In genomic region chr1:165875171-165875570, GRCh38 we compare ENCODE assay signal across 13 cellular contexts. TPM values are rescaled to one million over a fixed set of nuclear protein-coding genes. Genes with fewer than 3 reads are reported as not detected.
DNase-seq lines count a peak whose midpoint lies in the region; ATAC-seq and TF ChIP-seq lines count a peak whose summit lies in the region.
"Had no signal": no experiment of that assay in that cellular context is flagged by ENCODE, and none has a peak within 500 bp of the region (broad histone marks: within the 10 kb centered on the region; RNA-seq: fewer than 3 reads in every experiment).

No MANE protein-coding gene starts in this region.

- no peak overlapping the region for H2BK15ac ChIP-seq in H9 (ENCODE audit: low read depth, low read length)
- H2BK15ac ChIP-seq in mesendoderm (replicated peaks; ENCODE audit: low read depth), result no peak overlapping the region

- H2BK5ac ChIP-seq in H9 (ENCODE audit: insufficient read length, low read length) (no peak overlapping the region), mesendoderm (ENCODE audit: low read length) (no peak overlapping the region)

- TF ChIP-seq CTCF in neural crest cell (conservative IDR thresholded peaks at IDR 0.05), result no peak
- TF ChIP-seq CTCF in H9 (conservative IDR thresholded peaks at IDR 0.05), result no peak

- H3K4me2 ChIP-seq in H9 (ENCODE audit: insufficient read depth, insufficient read length, low read length) (no peak overlapping the region), mesendoderm (ENCODE audit: low read length) (no peak overlapping the region)

- H4K20me1 ChIP-seq in H9 (ENCODE audit: control insufficient read depth, insufficient read depth, insufficient read length), result no peaks in the 10 kb centered on the region

- no peak overlapping the region for H2BK12ac ChIP-seq in H9 (ENCODE audit: insufficient read length, low read depth, low read length)

- DNase-seq in activated CD8-positive, alpha-beta T cell treated with anti-CD3 and anti-CD28 coated beads, Interleukin-2, amount 10 ng/mL, durations not matched to agents 7 days and 5 days, result peak; percentile 30
- DNase-seq in neural crest cell (ENCODE audit: low read depth, low spot score) (no peak), H9 (no peak), mesendoderm (no peak), Right ventricle myocardium superior (no peak), ACHN (no peak)
- DNase-seq: aorta, islet precursor cell, NCI-H1417 treated with DMSO at 0.1 percent for 48 hours, posterior cingulate gyrus had no signal

- no peaks in the 10 kb centered on the region for H3K36me3 ChIP-seq in mesendoderm (ENCODE audit: control insufficient read depth, insufficient read depth, low read length)

- peaks cover 11% of the 10 kb centered on the region for H3K79me1 ChIP-seq in H9 (ENCODE audit: insufficient read depth, low read depth, low read length, poor library complexity, severe bottlenecking)
- H3K79me1 ChIP-seq in mesendoderm (ENCODE audit: low read length), result peaks cover 18% of the 10 kb centered on the region

- no peak overlapping the region for H3T11ph ChIP-seq in H9 (ENCODE audit: low read length)

- H3K27ac Mint-ChIP-seq in activated CD8-positive, alpha-beta T cell treated with anti-CD3 and anti-CD28 coated beads, Interleukin-2, amount 10 ng/mL, durations not matched to agents 7 days and 5 days, result no peak overlapping the region
- H3K27ac Mint-ChIP-seq in neural crest cell (ENCODE audit: unreplicated experiment), result peak overlapping the region; percentile 47
- H3K27ac Mint-ChIP-seq in H9, result 0 out of 7 replicates have a peak overlapping the region, but pooled peaks of 1 of the 3 experiments have one; percentile 44

- no CpG with 5 or more reads among the region's 3 CpGs for WGBS in H9 (ENCODE audit: extremely low coverage, insufficient read length, low lambda C conversion rate)
- WGBS in mesendoderm (ENCODE audit: extremely low coverage, insufficient coverage, low lambda C conversion rate), result no CpG with 5 or more reads among the region's 3 CpGs

- H2AK5ac ChIP-seq in H9 (ENCODE audit: insufficient read length, low read length) (no peak overlapping the region), mesendoderm (ENCODE audit: low read length) (no peak overlapping the region)

- H2AFZ ChIP-seq in H9 (ENCODE audit: low read length), result no peak overlapping the region

- H4K5ac ChIP-seq in H9 (ENCODE audit: insufficient read length, low read depth, low read length) (no peak overlapping the region), mesendoderm (ENCODE audit: low read length) (no peak overlapping the region)

- H3K56ac ChIP-seq in H9 (ENCODE audit: insufficient read length, low read depth, low read length) (no peak overlapping the region), mesendoderm (ENCODE audit: low read length) (no peak overlapping the region)

- H3K4me1 ChIP-seq in H9 (ENCODE audit: insufficient read depth, low read length), result no peaks in the 10 kb centered on the region; the same call in 1 of the 2 replicates
- H3K4me1 ChIP-seq in mesendoderm (ENCODE audit: control insufficient read depth, low read depth, low read length), result peaks cover 4% of the 10 kb centered on the region

- H3K27me3 ChIP-seq in H9 (ENCODE audit: insufficient read depth, low read length) (no peaks in the 10 kb centered on the region), mesendoderm (ENCODE audit: insufficient read depth, low read length, poor library complexity) (no peaks in the 10 kb centered on the region)

- H3K23ac ChIP-seq in H9 (ENCODE audit: insufficient read length, low read depth, low read length) (no peak overlapping the region), mesendoderm (ENCODE audit: low read length) (no peak overlapping the region)

- no peak overlapping the region for H3K27ac ChIP-seq in H9 (ENCODE audit: insufficient read length, low read depth, low read length)
- H3K27ac ChIP-seq in mesendoderm (ENCODE audit: low read depth, low read length), result no peak overlapping the region
- H3K27ac ChIP-seq: RWPE1 had no signal

- H3K4ac ChIP-seq in H9 (ENCODE audit: low read depth, low read length), result no peak overlapping the region
- H3K4ac ChIP-seq in mesendoderm (ENCODE audit: low read depth, low read length), result no peak overlapping the region

- H3K18ac ChIP-seq in H9 (ENCODE audit: insufficient read length, low read depth, low read length), result no peak overlapping the region
- H3K18ac ChIP-seq in mesendoderm (ENCODE audit: low read length), result no peak overlapping the region

- H3K9ac ChIP-seq in H9 (ENCODE audit: extremely low read depth, insufficient read length, low read length) (no peak overlapping the region), mesendoderm (ENCODE audit: low read length) (no peak overlapping the region)

- H3K4me3 ChIP-seq in mesendoderm (ENCODE audit: low read length), result no peak overlapping the region

- CTCF ChIA-PET in activated CD8-positive, alpha-beta T cell treated with anti-CD3 and anti-CD28 coated beads, Interleukin-2, amount 10 ng/mL, durations not matched to agents 7 days and 5 days (lab: Charles Lee), result interaction anchor here (0.6 to 5.6 kb wide), 2 partner anchors 38 to 47 kb away, joined by 3 to 35 read pairs; partner anchors contain the start of gene UCK2

- peaks cover 55% of the 10 kb centered on the region; the same call in 1 of the 2 replicates for H3K79me2 ChIP-seq in H9 (ENCODE audit: insufficient read depth, low read length)
- peaks cover 78% of the 10 kb centered on the region for H3K79me2 ChIP-seq in mesendoderm (ENCODE audit: control insufficient read depth, insufficient read depth, low read length)

- peaks cover 16% of the 10 kb centered on the region for H3K9me3 Mint-ChIP-seq in activated CD8-positive, alpha-beta T cell treated with anti-CD3 and anti-CD28 coated beads, Interleukin-2, amount 10 ng/mL, durations not matched to agents 7 days and 5 days (ENCODE audit: insufficient read depth)
- H3K9me3 Mint-ChIP-seq in neural crest cell (peaks cover 22% of the 10 kb centered on the region), H9 (peaks cover 26 to 48% of the 10 kb centered on the region in 2 experiments)

- ATAC-seq in GM18868 (IDR thresholded peaks at IDR 0.05; ENCODE audit: unreplicated experiment), result peak; percentile 50
- peak; percentile 35 for ATAC-seq in HG02852 (IDR thresholded peaks at IDR 0.05; ENCODE audit: unreplicated experiment)
- ATAC-seq in activated CD8-positive, alpha-beta T cell treated with anti-CD3 and anti-CD28 coated beads, Interleukin-2, amount 10 ng/mL, durations not matched to agents 7 days and 5 days, result peak; percentile 50
- no peak for ATAC-seq in Right ventricle myocardium superior (ENCODE audit: poor library complexity)

- peaks cover 61% of the 10 kb centered on the region for H3K4me1 Mint-ChIP-seq in activated CD8-positive, alpha-beta T cell treated with anti-CD3 and anti-CD28 coated beads, Interleukin-2, amount 10 ng/mL, durations not matched to agents 7 days and 5 days (ENCODE audit: low read depth)
- H3K4me1 Mint-ChIP-seq in neural crest cell, result peaks cover 10% of the 10 kb centered on the region
- H3K4me1 Mint-ChIP-seq in H9, result peaks cover 26 to 27% of the 10 kb centered on the region in 2 experiments

- H2BK20ac ChIP-seq in H9 (ENCODE audit: low read depth, low read length, poor library complexity, severe bottlenecking), result no peak overlapping the region

- H4K91ac ChIP-seq in H9 (ENCODE audit: insufficient read length, low read depth, low read length), result no peak overlapping the region

- intact Hi-C loops in Right ventricle myocardium superior (cut with DNase I), result no loop called here

- H3K4me3 Mint-ChIP-seq in activated CD8-positive, alpha-beta T cell treated with anti-CD3 and anti-CD28 coated beads, Interleukin-2, amount 10 ng/mL, durations not matched to agents 7 days and 5 days, result no peak overlapping the region
- no peak overlapping the region for H3K4me3 Mint-ChIP-seq in neural crest cell
- no peak overlapping the region for H3K4me3 Mint-ChIP-seq in H9

- H4K8ac ChIP-seq in H9 (replicated peaks; ENCODE audit: insufficient read length, low read depth, low read length) (no peak overlapping the region), mesendoderm (ENCODE audit: low read depth, low read length) (no peak overlapping the region)

- no peaks in the 10 kb centered on the region for H3K9me3 ChIP-seq in H9 (ENCODE audit: control insufficient read depth, low read depth, low read length)

- in situ Hi-C loops in ACHN (cut with HindIII; ENCODE audit: low pct_ligation_motif_present, low pct_unique_long_range_greater_than_20kb, low sequenced_read_pairs), result no loop called here

- H3K23me2 ChIP-seq in H9 (ENCODE audit: insufficient read length, low read depth, low read length, poor library complexity, severe bottlenecking), result no peaks in the 10 kb centered on the region

- no peak overlapping the region for H2BK120ac ChIP-seq in H9 (ENCODE audit: low read depth, low read length, poor library complexity, severe bottlenecking)
- H2BK120ac ChIP-seq in mesendoderm (ENCODE audit: low read depth, low read length), result no peak overlapping the region

- peaks cover 6% of the 10 kb centered on the region for H3K27me3 Mint-ChIP-seq in activated CD8-positive, alpha-beta T cell treated with anti-CD3 and anti-CD28 coated beads, Interleukin-2, amount 10 ng/mL, durations not matched to agents 7 days and 5 days (ENCODE audit: low read depth)
- H3K27me3 Mint-ChIP-seq in neural crest cell (ENCODE audit: low read depth) (no peaks in the 10 kb centered on the region), H9 (ENCODE audit: low read depth) (no peaks in the 10 kb centered on the region)

- H3K14ac ChIP-seq in H9 (ENCODE audit: insufficient read depth, low read length), result no peak overlapping the region

- POLR2A ChIA-PET in activated CD8-positive, alpha-beta T cell treated with anti-CD3 and anti-CD28 coated beads, Interleukin-2, amount 10 ng/mL, durations not matched to agents 7 days and 5 days (lab: Charles Lee), result no interaction called here

- peaks cover 25% of the 10 kb centered on the region for H3K36me3 Mint-ChIP-seq in activated CD8-positive, alpha-beta T cell treated with anti-CD3 and anti-CD28 coated beads, Interleukin-2, amount 10 ng/mL, durations not matched to agents 7 days and 5 days (ENCODE audit: low read depth)
- H3K36me3 Mint-ChIP-seq in neural crest cell (ENCODE audit: low read depth) (peaks cover 59% of the 10 kb centered on the region), H9 (ENCODE audit: insufficient read depth in 1 of 3, low read depth in 3 of 3) (peaks cover 45 to 68% (median 49%) of the 10 kb centered on the region in 3 experiments)

RNA-seq across cellular contexts. Expression of gene UCK2, which starts 47.8 kb away (rescaled TPM):
- total RNA-seq in activated CD8-positive, alpha-beta T cell treated with anti-CD3 and anti-CD28 coated beads, Interleukin-2, amount 10 ng/mL, durations not matched to agents 7 days and 5 days, result 10 to 100 TPM; 28.4 to 32.4 TPM
- total RNA-seq in neural crest cell (64.6 and 66.7 TPM in 2 replicates), H9 (2021) (74.8 and 77.9 TPM in 2 replicates), Right ventricle myocardium superior (6.2 TPM)
- polyA plus RNA-seq in mesendoderm (2013, experiment 1 of 2), result 110 TPM
- polyA plus RNA-seq in mesendoderm (2013, experiment 2 of 2), result 110 TPM
